ENCODE assay signal across 32 cellular contexts in the genomic region with DNA sequence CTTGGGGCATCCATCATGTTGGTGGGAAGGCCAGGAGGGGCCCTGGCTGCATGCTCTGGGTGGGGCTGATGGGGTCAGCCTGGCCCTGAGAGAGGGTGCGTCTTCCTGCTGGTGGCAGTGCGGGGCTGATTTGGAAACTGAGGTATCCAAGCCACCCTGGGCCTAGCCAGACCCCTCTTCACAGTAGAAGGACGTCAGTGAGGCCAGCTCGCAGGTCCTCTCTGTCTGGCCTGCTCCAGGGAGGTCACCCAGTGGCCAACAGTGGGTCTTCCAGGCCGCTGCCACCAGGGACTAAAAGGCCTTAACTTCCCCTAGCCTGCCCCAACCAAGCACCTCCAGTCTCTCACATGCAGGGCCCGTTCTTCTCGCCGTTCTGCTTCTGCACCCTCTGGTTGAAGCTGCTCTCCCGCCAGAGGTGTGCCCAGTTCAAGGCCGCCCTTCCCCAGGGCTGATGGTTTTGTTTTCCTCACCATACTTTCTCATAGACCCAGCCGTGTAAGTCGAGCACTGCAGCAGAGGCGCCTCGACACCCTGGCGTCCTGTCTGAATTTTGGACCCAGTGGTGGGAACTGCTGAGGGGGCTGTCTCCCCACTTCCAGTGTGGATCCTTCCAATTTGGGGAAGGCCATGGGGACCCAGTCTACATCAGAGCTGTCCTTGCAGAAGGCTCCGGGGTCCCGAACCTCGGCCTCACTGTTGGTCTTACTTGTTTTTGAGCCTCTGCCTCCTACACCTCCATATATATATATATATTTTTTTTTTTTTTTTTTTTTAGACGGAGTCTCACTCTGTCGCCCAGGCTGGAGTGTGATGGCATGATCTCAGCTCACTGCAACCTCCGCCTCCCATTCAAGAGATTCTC. TPM values are rescaled to one million over a fixed set of nuclear protein-coding genes. Genes with fewer than 3 reads are reported as not detected.
"Had no signal": no experiment of that assay in that cellular context is flagged by ENCODE, and none has a peak within 500 bp of the region (broad histone marks: within the 10 kb centered on the region; RNA-seq: fewer than 3 reads in every experiment).

No MANE protein-coding gene starts in this region.

- H3K9me3 ChIP-seq: adrenal gland, breast epithelium, MG63, SJSA1 had no signal

- H3K4me1 Mint-ChIP-seq: activated CD4-positive, alpha-beta memory T cell treated with anti-CD3 and anti-CD28 coated beads, Interleukin-2, amount 10 ng/mL, durations not matched to agents 7 days and 5 days; activated CD4-positive, alpha-beta T cell treated with anti-CD3 and anti-CD28 coated beads for 36 hours; activated naive CD4-positive, alpha-beta T cell treated with anti-CD3 and anti-CD28 coated beads, Interleukin-2, amount 10 ng/mL, durations not matched to agents 7 days and 5 days; activated naive CD8-positive, alpha-beta T cell treated with anti-CD3 and anti-CD28 coated beads, Interleukin-2, amount 10 ng/mL, durations not matched to agents 7 days and 5 days; activated T-helper 17 cell treated with anti-CD3 and anti-CD28 coated beads, Interleukin-2, amount 50 U/mL, for 72 hours; IgD-negative memory B cell had no signal

- H3K27me3 ChIP-seq: adrenal gland, breast epithelium, MG63, SJSA1 had no signal

- ATAC-seq: activated CD4-positive, alpha-beta T cell treated with anti-CD3 and anti-CD28 coated beads for 36 hours; activated T-helper 17 cell treated with anti-CD3 and anti-CD28 coated beads, Interleukin-2, amount 50 U/mL, for 72 hours; Panc1; SK-N-SH treated with all-trans-retinoic acid at 6 μM for 48 hours had no signal

- H3K27ac ChIP-seq: breast epithelium had no signal

- H3K4me3 ChIP-seq: adrenal gland, breast epithelium, MG63, SJSA1 had no signal

- DNase-seq: activated CD4-positive, alpha-beta memory T cell treated with anti-CD3 and anti-CD28 coated beads, Interleukin-2, amount 10 ng/mL, durations not matched to agents 7 days and 5 days; activated CD4-positive, alpha-beta T cell treated with anti-CD3 and anti-CD28 coated beads for 36 hours; activated CD4-positive, alpha-beta T cell treated with anti-CD3 and anti-CD28 coated beads, Interleukin-2, amount 50 U/mL, for 1 hour; activated gamma-delta T cell treated with Interleukin-2 at 50 U/mL for 16 hours; activated naive CD4-positive, alpha-beta T cell treated with anti-CD3 and anti-CD28 coated beads, Interleukin-2, amount 10 ng/mL, durations not matched to agents 7 days and 5 days; activated naive CD8-positive, alpha-beta T cell treated with anti-CD3 and anti-CD28 coated beads, Interleukin-2, amount 10 ng/mL, durations not matched to agents 7 days and 5 days; activated T-cell treated with anti-CD3 and anti-CD28 coated beads for 4 hours; activated T-cell treated with anti-CD3 and anti-CD28 coated beads, Interleukin-2, amount 50 U/mL, for 48 hours; adrenal gland; anterior cingulate cortex; central memory CD4-positive, alpha-beta T cell; MV-4-11; NCI-H1092 treated with DMSO at 0.1 percent for 48 hours; NCI-H1417 treated with DMSO at 0.1 percent for 48 hours; NCI-H1694; NCI-H2029; NCI-H2107; NCI-H2171 treated with DMSO at 0.1 percent for 48 hours; NCI-H526; NCI-H774; RPMI8226; SHP77; SW 1271 had no signal

- H3K36me3 ChIP-seq: adrenal gland, breast epithelium, MG63, SJSA1 had no signal

- H3K27ac Mint-ChIP-seq: activated CD4-positive, alpha-beta memory T cell treated with anti-CD3 and anti-CD28 coated beads, Interleukin-2, amount 10 ng/mL, durations not matched to agents 7 days and 5 days; activated CD4-positive, alpha-beta T cell treated with anti-CD3 and anti-CD28 coated beads for 36 hours; activated naive CD4-positive, alpha-beta T cell treated with anti-CD3 and anti-CD28 coated beads, Interleukin-2, amount 10 ng/mL, durations not matched to agents 7 days and 5 days; activated naive CD8-positive, alpha-beta T cell treated with anti-CD3 and anti-CD28 coated beads, Interleukin-2, amount 10 ng/mL, durations not matched to agents 7 days and 5 days; activated T-helper 17 cell treated with anti-CD3 and anti-CD28 coated beads, Interleukin-2, amount 50 U/mL, for 72 hours; T-helper 1 cell treated with Interleukin-12 subunit alpha and Interleukin-12 subunit beta and Interleukin-4 antibody, amounts not matched to agents 30 μg/mL and 1 μg/mL, for 36 hours had no signal

- H3K9me3 Mint-ChIP-seq: activated CD4-positive, alpha-beta memory T cell treated with anti-CD3 and anti-CD28 coated beads, Interleukin-2, amount 10 ng/mL, durations not matched to agents 7 days and 5 days; activated naive CD4-positive, alpha-beta T cell treated with anti-CD3 and anti-CD28 coated beads, Interleukin-2, amount 10 ng/mL, durations not matched to agents 7 days and 5 days; activated naive CD8-positive, alpha-beta T cell treated with anti-CD3 and anti-CD28 coated beads, Interleukin-2, amount 10 ng/mL, durations not matched to agents 7 days and 5 days; activated T-helper 17 cell treated with anti-CD3 and anti-CD28 coated beads, Interleukin-2, amount 50 U/mL, for 72 hours; IgD-negative memory B cell; T-helper 1 cell treated with Interleukin-12 subunit alpha and Interleukin-12 subunit beta and Interleukin-4 antibody, amounts not matched to agents 30 μg/mL and 1 μg/mL, for 36 hours had no signal

- H3K36me3 Mint-ChIP-seq: activated naive CD4-positive, alpha-beta T cell treated with anti-CD3 and anti-CD28 coated beads, Interleukin-2, amount 10 ng/mL, durations not matched to agents 7 days and 5 days; activated naive CD8-positive, alpha-beta T cell treated with anti-CD3 and anti-CD28 coated beads, Interleukin-2, amount 10 ng/mL, durations not matched to agents 7 days and 5 days; IgD-negative memory B cell had no signal

- H3K4me3 Mint-ChIP-seq: activated CD4-positive, alpha-beta memory T cell treated with anti-CD3 and anti-CD28 coated beads, Interleukin-2, amount 10 ng/mL, durations not matched to agents 7 days and 5 days; activated CD4-positive, alpha-beta T cell treated with anti-CD3 and anti-CD28 coated beads for 36 hours; activated naive CD4-positive, alpha-beta T cell treated with anti-CD3 and anti-CD28 coated beads, Interleukin-2, amount 10 ng/mL, durations not matched to agents 7 days and 5 days; activated naive CD8-positive, alpha-beta T cell treated with anti-CD3 and anti-CD28 coated beads, Interleukin-2, amount 10 ng/mL, durations not matched to agents 7 days and 5 days; activated T-helper 17 cell treated with anti-CD3 and anti-CD28 coated beads, Interleukin-2, amount 50 U/mL, for 72 hours; IgD-negative memory B cell; T-helper 1 cell treated with Interleukin-12 subunit alpha and Interleukin-12 subunit beta and Interleukin-4 antibody, amounts not matched to agents 30 μg/mL and 1 μg/mL, for 36 hours had no signal

RNA-seq across cellular contexts. Expression of a gene that starts 42.9 kb away (rescaled TPM):
- total RNA-seq: OCI-LY7 had no signal
